24 cellular contexts compared by ENCODE assay signal in genomic region chr4:187383181-187383580, GRCh38.
"Had no signal": no experiment of that assay in that cellular context is flagged by ENCODE, and none has a peak within 500 bp of the region (broad histone marks: within the 10 kb centered on the region; RNA-seq: fewer than 3 reads in every experiment).

No MANE protein-coding gene starts in this region.

- H3K27ac ChIP-seq: colonic mucosa, esophagus squamous epithelium, gastroesophageal sphincter, heart left ventricle, hepatocyte, left lung, lower lobe of right lung had no signal

- H3K4me1 ChIP-seq: colonic mucosa, esophagus squamous epithelium, gastroesophageal sphincter, heart left ventricle, left lung, lower lobe of right lung had no signal

- H2AFZ ChIP-seq: hepatocyte had no signal

- FAIRE-seq: endometrium, frontal cortex had no signal

- H3K9me3 ChIP-seq: colonic mucosa, esophagus squamous epithelium, gastroesophageal sphincter, lower lobe of right lung had no signal

- H3K79me2 ChIP-seq: hepatocyte had no signal

- ATAC-seq: effector memory CD8-positive, alpha-beta T cell; esophagus mucosa; gastroesophageal sphincter; heart left ventricle; left cardiac atrium; left lung; left ventricle myocardium superior; lower lobe of right lung; naive thymus-derived CD4-positive, alpha-beta T cell had no signal

- H3K36me3 ChIP-seq: colonic mucosa, esophagus squamous epithelium, gastroesophageal sphincter, heart left ventricle, left lung, lower lobe of right lung had no signal

- H3K27me3 ChIP-seq: colonic mucosa, esophagus squamous epithelium, gastroesophageal sphincter, heart left ventricle, hepatocyte, left lung had no signal

- H3K4me3 ChIP-seq: colonic mucosa, esophagus squamous epithelium, gastroesophageal sphincter, heart left ventricle, hepatocyte, left lung, lower lobe of right lung had no signal

- DNase-seq: colonic mucosa; cortex of kidney; effector CD8-positive, alpha-beta T cell; effector memory CD8-positive, alpha-beta T cell; endodermal cell; erythroblast; esophagus squamous epithelium; foreskin fibroblast; heart left ventricle; hypothalamus; immature natural killer cell; islet precursor cell; left cardiac atrium; left lung; left ventricle myocardium superior; lower lobe of right lung; mesendoderm; midbrain; naive thymus-derived CD4-positive, alpha-beta T cell had no signal

- H3K4me2 ChIP-seq: hepatocyte had no signal
